In the genomic region with DNA sequence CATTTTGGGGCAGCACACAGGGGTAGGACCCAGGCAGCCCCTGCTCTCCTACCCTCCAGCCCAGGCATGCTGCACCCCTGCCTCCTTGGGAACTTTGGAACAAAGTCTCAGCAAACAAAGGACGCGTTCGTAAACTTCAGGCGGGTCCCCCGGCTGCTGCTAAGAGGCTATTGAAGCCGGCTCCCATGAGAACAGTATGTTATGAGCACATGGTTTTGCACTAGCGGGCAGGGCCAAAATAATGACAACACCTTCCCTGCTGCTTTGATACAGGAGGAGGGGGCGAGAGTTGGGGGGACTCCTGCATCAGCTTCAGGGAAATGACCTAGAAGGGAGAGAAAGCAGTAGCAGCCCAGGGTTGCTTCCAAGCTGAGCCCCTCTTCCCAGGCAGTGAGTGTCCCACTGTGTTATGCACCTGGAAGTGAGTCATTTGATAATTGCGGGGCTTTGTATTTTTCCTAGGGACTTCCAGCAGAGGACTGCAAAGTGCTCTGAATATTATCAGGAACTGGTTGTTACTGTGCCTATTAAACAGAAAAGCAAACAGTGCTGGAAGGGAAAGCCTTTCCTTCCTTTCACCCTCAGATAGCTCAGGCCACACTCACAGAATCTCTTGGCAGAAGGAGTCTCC, we compare ENCODE assay signal across 8 cellular contexts. TPM values are rescaled to one million over a fixed set of nuclear protein-coding genes. Genes with fewer than 3 reads are reported as not detected.
DNase-seq lines count a peak whose midpoint lies in the region; ATAC-seq, FAIRE-seq and TF ChIP-seq lines count a peak whose summit lies in the region.

No MANE protein-coding gene starts in this region.

- no peaks in the 10 kb centered on the region for H3K27me3 Mint-ChIP-seq in activated naive CD8-positive, alpha-beta T cell
- no peaks in the 10 kb centered on the region for H3K27me3 Mint-ChIP-seq in activated naive CD8-positive, alpha-beta T cell treated with anti-CD3 and anti-CD28 coated beads for 36 hours
- H3K27me3 Mint-ChIP-seq in activated T-helper 2 cell treated with anti-CD3 and anti-CD28 coated beads, Interferon-gamma antibody, Interleukin-2, Interleukin-4, amounts not matched to agents 10 μg/mL and 5 μg/mL and 100 μg/mL, durations not matched to agents 14 hours and 24 hours and 36 hours (ENCODE audit: low read depth), result no peaks in the 10 kb centered on the region

- peak overlapping the region; percentile 70; the same call in 1 of the 2 replicates for H3K4me2 ChIP-seq in K562 (ENCODE audit: insufficient read depth, low read length)

- no peak for FAIRE-seq in K562 (lab: Jason Lieb, UNC)

- H3K36me3 Mint-ChIP-seq in activated naive CD8-positive, alpha-beta T cell, result peaks cover 3% of the 10 kb centered on the region
- peaks cover 15% of the 10 kb centered on the region for H3K36me3 Mint-ChIP-seq in activated naive CD8-positive, alpha-beta T cell treated with anti-CD3 and anti-CD28 coated beads for 36 hours
- peaks cover 39% of the 10 kb centered on the region for H3K36me3 Mint-ChIP-seq in activated T-helper 2 cell treated with anti-CD3 and anti-CD28 coated beads, Interferon-gamma antibody, Interleukin-2, Interleukin-4, amounts not matched to agents 10 μg/mL and 5 μg/mL and 100 μg/mL, durations not matched to agents 14 hours and 24 hours and 36 hours (ENCODE audit: low read depth)

- no peaks in the 10 kb centered on the region for H3K9me3 Mint-ChIP-seq in activated naive CD8-positive, alpha-beta T cell (ENCODE audit: low read depth)
- H3K9me3 Mint-ChIP-seq in activated naive CD8-positive, alpha-beta T cell treated with anti-CD3 and anti-CD28 coated beads for 36 hours, result no peaks in the 10 kb centered on the region
- no peaks in the 10 kb centered on the region for H3K9me3 Mint-ChIP-seq in activated T-helper 2 cell treated with anti-CD3 and anti-CD28 coated beads, Interferon-gamma antibody, Interleukin-2, Interleukin-4, amounts not matched to agents 10 μg/mL and 5 μg/mL and 100 μg/mL, durations not matched to agents 14 hours and 24 hours and 36 hours

- H3K9ac ChIP-seq in K562 (ENCODE audit: insufficient read depth in 1 of 2, low read depth in 2 of 2, low read length in 2 of 2), result peak overlapping the region; percentile 31 to 81

- TF ChIP-seq RAD21 in K562 (CRISPR knock-in tag; conservative IDR thresholded peaks at IDR 0.05 in 1 of 2, IDR thresholded peaks at IDR 0.05 in 1 of 2), result no peak

- ATAC-seq in K562 (no peak), left colon (peak; percentile 81), GM21528 (IDR thresholded peaks at IDR 0.05; ENCODE audit: low FRiP score, unreplicated experiment) (no peak), GM19455 (IDR thresholded peaks at IDR 0.05; ENCODE audit: unreplicated experiment) (no peak)

- H3K27me3 ChIP-seq in K562 (ENCODE audit: control insufficient read depth in 2 of 2, insufficient read depth in 2 of 2, low read length in 2 of 2) (no peaks in the 10 kb centered on the region), suprapubic skin (no peaks in the 10 kb centered on the region)

- H3K4me1 Mint-ChIP-seq in activated naive CD8-positive, alpha-beta T cell (ENCODE audit: low read depth), result peaks cover 99% of the 10 kb centered on the region
- H3K4me1 Mint-ChIP-seq in activated naive CD8-positive, alpha-beta T cell treated with anti-CD3 and anti-CD28 coated beads for 36 hours, result peaks cover 97% of the 10 kb centered on the region
- peaks cover 90% of the 10 kb centered on the region for H3K4me1 Mint-ChIP-seq in activated T-helper 2 cell treated with anti-CD3 and anti-CD28 coated beads, Interferon-gamma antibody, Interleukin-2, Interleukin-4, amounts not matched to agents 10 μg/mL and 5 μg/mL and 100 μg/mL, durations not matched to agents 14 hours and 24 hours and 36 hours (ENCODE audit: low read depth)

- no peak overlapping the region for H3K4me3 ChIP-seq in K562
- H3K4me3 ChIP-seq in suprapubic skin, result no peak overlapping the region

- peaks cover 100% of the 10 kb centered on the region for H3K79me2 ChIP-seq in K562 (ENCODE audit: control insufficient read depth, insufficient read depth, low read length)

- peaks cover 62 to 79% of the 10 kb centered on the region in 2 experiments for H3K4me1 ChIP-seq in K562 (replicated peaks in 1 of 2; ENCODE audit: control insufficient read depth in 2 of 2, insufficient read depth in 2 of 2, low read length in 2 of 2)
- H3K4me1 ChIP-seq in suprapubic skin, result peaks cover 100% of the 10 kb centered on the region

- CTCF ChIA-PET in K562 (lab: Yijun Ruan, JAX; ENCODE audit: low intra/inter-chr PET ratio), result no interaction called here

- H3K36me3 ChIP-seq in K562 (ENCODE audit: control insufficient read depth, insufficient read depth, low read length), result peaks cover 80% of the 10 kb centered on the region
- H3K36me3 ChIP-seq in suprapubic skin, result no peaks in the 10 kb centered on the region

- DNase-seq in activated naive CD8-positive, alpha-beta T cell treated with anti-CD3 and anti-CD28 coated beads for 36 hours, result no peak
- no peak for DNase-seq in K562 (ENCODE audit: extremely low read depth in 1 of 4, low spot score in 3 of 4)
- peak in 1 of 2 donors; percentile 45 for DNase-seq in left colon
- DNase-seq in suprapubic skin (ENCODE audit: low spot score in 2 of 2), result peak; percentile 59 to 78
- no peak for DNase-seq in activated T-helper 2 cell treated with anti-CD3 and anti-CD28 coated beads, Interferon-gamma antibody, Interleukin-2, Interleukin-4, amounts not matched to agents 10 μg/mL and 5 μg/mL and 100 μg/mL, durations not matched to agents 14 hours and 24 hours and 36 hours (ENCODE audit: low spot score)

- H2AFZ ChIP-seq in K562 (ENCODE audit: low read depth, low read length), result no peak overlapping the region

- WGBS in K562 (ENCODE audit: insufficient coverage, low coverage, missing lambda C conversion rate), result 40% methylated on average over 5 of the region's 9 CpGs
- 76% methylated on average over 9 of the region's 9 CpGs for WGBS in suprapubic skin

- POLR2A ChIA-PET in K562 (lab: Yijun Ruan, JAX), result interaction anchor here (0.6 to 1.5 kb wide), 2 partner anchors 10 to 14 kb away, joined by 3 read pairs; no protein-coding TSS in a partner anchor

- peaks cover 10% of the 10 kb centered on the region for H3K9me1 ChIP-seq in K562 (ENCODE audit: control insufficient read depth, insufficient read depth, low read length)

- H3K4me3 Mint-ChIP-seq in activated naive CD8-positive, alpha-beta T cell, result no peak overlapping the region
- H3K4me3 Mint-ChIP-seq in activated naive CD8-positive, alpha-beta T cell treated with anti-CD3 and anti-CD28 coated beads for 36 hours, result no peak overlapping the region
- no peak overlapping the region for H3K4me3 Mint-ChIP-seq in activated T-helper 2 cell treated with anti-CD3 and anti-CD28 coated beads, Interferon-gamma antibody, Interleukin-2, Interleukin-4, amounts not matched to agents 10 μg/mL and 5 μg/mL and 100 μg/mL, durations not matched to agents 14 hours and 24 hours and 36 hours (ENCODE audit: low read depth)

- peaks cover 74% of the 10 kb centered on the region for H4K20me1 ChIP-seq in K562 (replicated peaks; ENCODE audit: control insufficient read depth, insufficient read depth, low read length)

- H3K9me3 ChIP-seq in K562 (replicated peaks; ENCODE audit: control insufficient read depth, insufficient read depth, low read depth, low read length) (no peaks in the 10 kb centered on the region), suprapubic skin (no peaks in the 10 kb centered on the region)

- intact Hi-C loops in K562 (cut with micrococcal nuclease) (no loop called here), left colon (cut with DNase I, micrococcal nuclease) (no loop called here)
- intact Hi-C loops in activated T-helper 2 cell treated with anti-CD3 and anti-CD28 coated beads, Interferon-gamma antibody, Interleukin-2, Interleukin-4, amounts not matched to agents 10 μg/mL and 5 μg/mL and 100 μg/mL, durations not matched to agents 14 hours and 24 hours and 36 hours (cut with micrococcal nuclease), result no loop called here

- TF ChIP-seq CTCF in K562 (IDR thresholded peaks at IDR 0.05 in 2 of 3, conservative IDR thresholded peaks at IDR 0.05 in 1 of 3; ENCODE audit: insufficient read depth in 2 of 3, low read depth in 1 of 3, low read length in 3 of 3) (no peak), suprapubic skin (IDR thresholded peaks at IDR 0.05) (no peak)

- BruUV-seq in K562 (replicated peaks; lab: Mats Ljungman, UMichigan), result no TSS peak

- H3K27ac ChIP-seq in K562 (ENCODE audit: extremely low read depth, low read depth, low read length) (peak overlapping the region; percentile 67), suprapubic skin (peak overlapping the region; percentile 95)

- TF ChIP-seq POLR2A in K562 (conservative IDR thresholded peaks at IDR 0.05), result no peak
- no peak for TF ChIP-seq POLR2A in suprapubic skin (IDR thresholded peaks at IDR 0.05)

- peak overlapping the region; percentile 84 for H3K27ac Mint-ChIP-seq in activated naive CD8-positive, alpha-beta T cell
- no peak overlapping the region for H3K27ac Mint-ChIP-seq in activated naive CD8-positive, alpha-beta T cell treated with anti-CD3 and anti-CD28 coated beads for 36 hours
- H3K27ac Mint-ChIP-seq in activated T-helper 2 cell treated with anti-CD3 and anti-CD28 coated beads, Interferon-gamma antibody, Interleukin-2, Interleukin-4, amounts not matched to agents 10 μg/mL and 5 μg/mL and 100 μg/mL, durations not matched to agents 14 hours and 24 hours and 36 hours, result no peak overlapping the region

- in situ Hi-C loops in K562 (cut with MboI), result no loop called here

- no peak for TF ChIP-seq EP300 in K562 (IDR thresholded peaks at IDR 0.05; ENCODE audit: low read length)
- no peak for TF ChIP-seq EP300 in suprapubic skin (IDR thresholded peaks at IDR 0.05)

RNA-seq across cellular contexts. Expression of a gene that starts 6.9 kb away (rescaled TPM):
- 10 to 100 TPM; 18.8 to 19.4 TPM for total RNA-seq in activated naive CD8-positive, alpha-beta T cell treated with anti-CD3 and anti-CD28 coated beads for 36 hours
- total RNA-seq in K562 (2011; cell fraction: chromatin; rRNA removed; ENCODE audit: low replicate concordance), result 30.8 and 81.8 TPM in 2 replicates
- 74.2 and 84.7 TPM in 2 replicates for total RNA-seq in K562 (2011; cell fraction: nucleolus; rRNA removed)
- total RNA-seq in K562 (2011; cell fraction: nucleoplasm; rRNA removed), result 65.3 and 65.6 TPM in 2 replicates
- total RNA-seq in K562 (2014; rRNA removed) (11.1 and 14.2 TPM in 2 replicates), K562 (2014; rRNA removed; fragmentation: Illumina TruSeq; extraction: Trizol) (5.1 and 5.5 TPM in 2 replicates), K562 (2015; rRNA removed; fragmentation: Illumina TruSeq; extraction: Trizol) (5.2 and 5.4 TPM in 2 replicates), K562 (2021) (27.0 and 28.5 TPM in 2 replicates), left colon (1 to 10 TPM; 5.0 to 5.1 TPM), suprapubic skin (100 to 1,000 TPM in 3 of 4 donors, 10 to 100 TPM in 1; 98.5 to 217 (median 191) TPM)
- polyA plus RNA-seq in K562 (2011; rRNA removed) (10.9 and 13.3 TPM in 2 replicates), K562 (2014; fragmentation: Illumina TruSeq; extraction: Trizol) (17.8 and 18.5 TPM in 2 replicates), K562 (2014; fragmentation: Nextera tagmentation; extraction: Ambion mirVana) (1 to 10 TPM; 4.4 to 4.9 TPM), K562 (2014; rRNA removed) (12.9 and 15.3 TPM in 2 replicates)
- polyA plus RNA-seq in K562 (2011; cell fraction: cytosol; rRNA removed), result 14.2 and 21.9 TPM in 2 replicates
- polyA plus RNA-seq in K562 (2011; cell fraction: nucleus; rRNA removed), result 11.7 and 18.8 TPM in 2 replicates
- 14.6 and 21.0 TPM in 2 replicates for polyA plus RNA-seq in K562 (2012)
- 16.3 and 19.5 TPM in 2 replicates for polyA minus RNA-seq in K562 (2011; rRNA and poly(A)+ RNA removed)
- polyA minus RNA-seq in K562 (2011; cell fraction: cytosol; rRNA and poly(A)+ RNA removed), result 18.0 and 19.1 TPM in 2 replicates
- 20.5 and 25.3 TPM in 2 replicates for polyA minus RNA-seq in K562 (2011; cell fraction: nucleus; rRNA and poly(A)+ RNA removed)
- total RNA-seq in activated T-helper 2 cell treated with anti-CD3 and anti-CD28 coated beads, Interferon-gamma antibody, Interleukin-2, Interleukin-4, amounts not matched to agents 10 μg/mL and 5 μg/mL and 100 μg/mL, durations not matched to agents 14 hours and 24 hours and 36 hours, result 17.1 and 18.8 TPM in 2 replicates

RNA-seq across cellular contexts. Expression of a gene that starts 22.3 kb away (rescaled TPM):
- total RNA-seq in activated naive CD8-positive, alpha-beta T cell treated with anti-CD3 and anti-CD28 coated beads for 36 hours, result under 1 TPM; 0.34 to 0.41 TPM
- 0.30 and 3.4 TPM in 2 replicates for total RNA-seq in K562 (2011; cell fraction: chromatin; rRNA removed; ENCODE audit: low replicate concordance)
- total RNA-seq in K562 (2011; cell fraction: nucleolus; rRNA removed), result 0.33 and 0.92 TPM in 2 replicates
- 1.1 and 1.2 TPM in 2 replicates for total RNA-seq in K562 (2011; cell fraction: nucleoplasm; rRNA removed)
- total RNA-seq in K562 (2014; rRNA removed), result 0.45 and 2.0 TPM in 2 replicates
- 0.98 and 1.2 TPM in 2 replicates for total RNA-seq in K562 (2014; rRNA removed; fragmentation: Illumina TruSeq; extraction: Trizol)
- 0.54 and 0.68 TPM in 2 replicates for total RNA-seq in K562 (2015; rRNA removed; fragmentation: Illumina TruSeq; extraction: Trizol)
- 0.60 and 0.69 TPM in 2 replicates for total RNA-seq in K562 (2021)
- 0.62 and 1.2 TPM in 2 replicates for polyA plus RNA-seq in K562 (2011; rRNA removed)
- 0.06 and 0.22 TPM in 2 replicates for polyA plus RNA-seq in K562 (2011; cell fraction: cytosol; rRNA removed)
- 1.4 and 1.5 TPM in 2 replicates for polyA plus RNA-seq in K562 (2011; cell fraction: nucleus; rRNA removed)
- 0.51 and 1.7 TPM in 2 replicates for polyA plus RNA-seq in K562 (2012)
- 0.71 and 0.72 TPM in 2 replicates for polyA plus RNA-seq in K562 (2014; fragmentation: Illumina TruSeq; extraction: Trizol)
- under 1 TPM; 0.08 to 0.52 TPM for polyA plus RNA-seq in K562 (2014; fragmentation: Nextera tagmentation; extraction: Ambion mirVana)
- polyA plus RNA-seq in K562 (2014; rRNA removed), result 0.42 and 1.0 TPM in 2 replicates
- polyA minus RNA-seq in K562 (2011; rRNA and poly(A)+ RNA removed), result 0.88 and 1.3 TPM in 2 replicates
- polyA minus RNA-seq in K562 (2011; cell fraction: cytosol; rRNA and poly(A)+ RNA removed), result 0.48 and 0.91 TPM in 2 replicates
- polyA minus RNA-seq in K562 (2011; cell fraction: nucleus; rRNA and poly(A)+ RNA removed), result 0.40 and 1.3 TPM in 2 replicates
- total RNA-seq in left colon, result under 1 TPM; 0.09 to 0.20 TPM
- total RNA-seq in suprapubic skin, result 1 to 10 TPM in 1 of 4 donors, under 1 TPM in 3; 0.13 to 1.0 (median 0.39) TPM
- 0.57 and 1.1 TPM in 2 replicates for total RNA-seq in activated T-helper 2 cell treated with anti-CD3 and anti-CD28 coated beads, Interferon-gamma antibody, Interleukin-2, Interleukin-4, amounts not matched to agents 10 μg/mL and 5 μg/mL and 100 μg/mL, durations not matched to agents 14 hours and 24 hours and 36 hours

Comparison
In these comparisons a context has a peak if more than half of its experiments do, and no peak if none do; other contexts are left out.
1. DNase-seq: peak in suprapubic skin (2 of 2); none in activated naive CD8-positive, alpha-beta T cell treated with anti-CD3 and anti-CD28 coated beads for 36 hours (single experiment), K562 (0 of 4) and activated T-helper 2 cell treated with anti-CD3 and anti-CD28 coated beads, Interferon-gamma antibody, Interleukin-2, Interleukin-4, amounts not matched to agents 10 μg/mL and 5 μg/mL and 100 μg/mL, durations not matched to agents 14 hours and 24 hours and 36 hours (single experiment).